8 cellular contexts compared by ENCODE assay signal in the genomic region with DNA sequence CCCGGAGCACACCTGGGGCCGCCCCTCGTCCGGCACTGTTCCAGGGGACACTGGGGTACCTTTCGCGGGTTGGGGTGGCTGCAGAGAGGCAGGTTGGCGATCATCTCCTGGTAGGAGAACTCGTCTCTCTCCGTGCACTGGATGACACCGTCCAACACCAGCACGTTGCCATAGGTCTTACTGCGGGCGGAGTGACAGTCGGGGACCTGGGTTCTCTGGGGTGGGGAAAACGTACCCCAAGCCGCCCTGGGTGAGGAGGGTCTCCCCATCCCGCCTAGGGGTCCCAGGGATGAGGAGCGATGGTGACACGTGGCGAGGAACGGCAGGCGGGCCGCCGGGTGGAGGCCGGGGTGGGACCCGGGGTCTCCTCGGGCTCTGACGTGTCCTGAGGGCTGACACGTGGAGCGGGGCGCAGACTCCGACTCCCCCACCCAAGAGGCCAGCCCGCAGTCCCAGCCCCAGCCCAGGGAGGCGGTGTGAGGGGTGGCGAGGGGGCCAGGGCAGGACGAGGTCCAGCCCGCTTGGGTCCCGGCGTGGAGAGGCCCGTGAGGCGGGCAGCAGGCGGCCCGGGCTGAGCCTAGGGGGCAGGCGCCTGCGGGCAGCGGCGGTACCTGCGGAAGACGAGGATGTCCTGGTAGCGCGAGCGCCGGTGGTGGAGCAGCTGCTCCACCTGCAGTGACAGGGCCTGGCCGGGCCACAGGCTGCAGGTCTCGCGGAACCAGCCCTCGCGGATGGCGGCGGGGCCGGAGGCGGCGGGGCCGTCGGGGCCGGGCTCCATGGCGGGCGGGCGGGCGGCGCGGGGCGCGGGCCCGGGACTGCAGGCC. TPM values are rescaled to one million over a fixed set of nuclear protein-coding genes. Genes with fewer than 3 reads are reported as not detected.
DNase-seq lines count a peak whose midpoint lies in the region; ATAC-seq and TF ChIP-seq lines count a peak whose summit lies in the region.

No MANE protein-coding gene starts in this region.

- no peaks in the 10 kb centered on the region; the same call in 1 of the 2 replicates for H3K27me3 Mint-ChIP-seq in HFFc6 (ENCODE audit: insufficient read depth)
- H3K27me3 Mint-ChIP-seq in dendritic cell treated with granulocyte-macrophage colony-stimulating factor and Interleukin-4, amounts not matched to agents 40 ng/mL and 50 ng/mL, for 4 days: no peaks in the 10 kb centered on the region
- no peaks in the 10 kb centered on the region for H3K27me3 Mint-ChIP-seq in naive thymus-derived CD4-positive, alpha-beta T cell

- CTCF ChIA-PET in PC-3 (lab: Charles Lee): interaction anchor here (0.7 to 1.0 kb wide), 2 partner anchors 22 to 234 kb away, joined by 3 to 7 read pairs; no protein-coding TSS in a partner anchor
- CTCF ChIA-PET in naive thymus-derived CD4-positive, alpha-beta T cell (lab: Charles Lee): interaction anchor here (2.3 kb wide), 1 partner anchor 21 kb away, joined by 11 read pairs; no protein-coding TSS in a partner anchor

- H3F3A ChIP-seq in PC-3 (ENCODE audit: low read length, unreplicated experiment): no peaks in the 10 kb centered on the region

- H3K4me3 ChIP-seq in PC-3 (ENCODE audit: low read length): peak overlapping the region; percentile 100
- peak overlapping the region; percentile 65 for H3K4me3 ChIP-seq in naive thymus-derived CD4-positive, alpha-beta T cell (ENCODE audit: low read length)

- H3K79me2 ChIP-seq in PC-3 (ENCODE audit: low read length): peaks cover 53% of the 10 kb centered on the region

- H4K20me1 ChIP-seq in PC-3 (ENCODE audit: low read length): no peaks in the 10 kb centered on the region

- H3K4me1 ChIP-seq in PC-3 (ENCODE audit: insufficient read depth, low read length): peaks cover 16% of the 10 kb centered on the region; the same call in 1 of the 2 replicates
- H3K4me1 ChIP-seq in naive thymus-derived CD4-positive, alpha-beta T cell (ENCODE audit: control insufficient read depth in 2 of 2, insufficient read depth in 2 of 2, low read length in 2 of 2): peaks cover 5 to 19% of the 10 kb centered on the region in 2 donors

- H3K9me2 ChIP-seq in PC-3 (replicated peaks; ENCODE audit: low read length): no peaks in the 10 kb centered on the region

- peak overlapping the region; percentile 74 for H3K27ac Mint-ChIP-seq in HFFc6
- H3K27ac Mint-ChIP-seq in dendritic cell treated with granulocyte-macrophage colony-stimulating factor and Interleukin-4, amounts not matched to agents 40 ng/mL and 50 ng/mL, for 4 days: peak overlapping the region; percentile 92
- H3K27ac Mint-ChIP-seq in naive thymus-derived CD4-positive, alpha-beta T cell: peak overlapping the region; percentile 72 to 95 (median 82)

- H2AFZ ChIP-seq in PC-3 (ENCODE audit: low read length): peak overlapping the region; percentile 61

- H3K4me3 Mint-ChIP-seq in HFFc6: peak overlapping the region; percentile 94
- H3K4me3 Mint-ChIP-seq in dendritic cell treated with granulocyte-macrophage colony-stimulating factor and Interleukin-4, amounts not matched to agents 40 ng/mL and 50 ng/mL, for 4 days: peak overlapping the region; percentile 97
- H3K4me3 Mint-ChIP-seq in naive thymus-derived CD4-positive, alpha-beta T cell: peak overlapping the region; percentile 85 to 98 (median 93)

- peaks cover 21% of the 10 kb centered on the region for H3K36me3 ChIP-seq in PC-3 (ENCODE audit: low read depth, low read length)
- H3K36me3 ChIP-seq in naive thymus-derived CD4-positive, alpha-beta T cell (ENCODE audit: control insufficient read depth in 2 of 3, insufficient read depth in 3 of 3, low read length in 3 of 3): peaks cover 0 to 20% (median 5%) of the 10 kb centered on the region in 3 experiments

- ATAC-seq in PC-3: peak; percentile 3
- peak; percentile 25 for ATAC-seq in naive thymus-derived CD4-positive, alpha-beta T cell

- peak overlapping the region; percentile 12; the same call in 1 of the 2 replicates for H3K27ac ChIP-seq in PC-3 (ENCODE audit: low read length)
- H3K27ac ChIP-seq in naive thymus-derived CD4-positive, alpha-beta T cell (ENCODE audit: low read depth, low read length): peak overlapping the region; percentile 83

- peak overlapping the region; percentile 99 for H3K4me2 ChIP-seq in PC-3 (ENCODE audit: low read length)

- intact Hi-C loops in PC-3 (cut with micrococcal nuclease): no loop called here
- intact Hi-C loops in dendritic cell treated with granulocyte-macrophage colony-stimulating factor and Interleukin-4, amounts not matched to agents 40 ng/mL and 50 ng/mL, for 4 days (cut with micrococcal nuclease): no loop called here
- intact Hi-C loops in naive thymus-derived CD4-positive, alpha-beta T cell (cut with micrococcal nuclease): no loop called here

- H3K4me1 Mint-ChIP-seq in HFFc6 (ENCODE audit: low read depth): peaks cover 18% of the 10 kb centered on the region
- H3K4me1 Mint-ChIP-seq in dendritic cell treated with granulocyte-macrophage colony-stimulating factor and Interleukin-4, amounts not matched to agents 40 ng/mL and 50 ng/mL, for 4 days (ENCODE audit: low read depth): peaks cover 23% of the 10 kb centered on the region
- peaks cover 6 to 37% (median 24%) of the 10 kb centered on the region in 7 donors for H3K4me1 Mint-ChIP-seq in naive thymus-derived CD4-positive, alpha-beta T cell

- POLR2A ChIA-PET in PC-3 (lab: Charles Lee; ENCODE audit: unreplicated experiment): interaction anchor here (0.5 to 1.0 kb wide), 6 partner anchors 21 to 823 kb away, joined by 3 to 15 read pairs (median 3); no protein-coding TSS in a partner anchor
- POLR2A ChIA-PET in naive thymus-derived CD4-positive, alpha-beta T cell (lab: Charles Lee): interaction anchor here (1.0 to 2.9 kb wide), 4 partner anchors 28 to 47 kb away, joined by 3 to 12 read pairs (median 5); a partner anchor contains a TSS

- peak overlapping the region; percentile 99 for H3K9ac ChIP-seq in PC-3 (ENCODE audit: low read length)

- no peaks in the 10 kb centered on the region for H3K9me3 Mint-ChIP-seq in HFFc6
- H3K9me3 Mint-ChIP-seq in dendritic cell treated with granulocyte-macrophage colony-stimulating factor and Interleukin-4, amounts not matched to agents 40 ng/mL and 50 ng/mL, for 4 days: no peaks in the 10 kb centered on the region
- no peaks in the 10 kb centered on the region for H3K9me3 Mint-ChIP-seq in naive thymus-derived CD4-positive, alpha-beta T cell

- TF ChIP-seq CTCF in HFFc6 (IDR thresholded peaks at IDR 0.05) (no peak), PC-3 (conservative IDR thresholded peaks at IDR 0.05; ENCODE audit: low read depth, low read length) (no peak)

- H3K9me3 ChIP-seq in PC-3 (ENCODE audit: low read length): no peaks in the 10 kb centered on the region
- no peaks in the 10 kb centered on the region for H3K9me3 ChIP-seq in naive thymus-derived CD4-positive, alpha-beta T cell (ENCODE audit: control insufficient read depth in 2 of 3, low read length in 3 of 3)

- no TSS peak for BruUV-seq in PC-3 (replicated peaks; lab: Mats Ljungman, UMichigan)

- peaks cover 22% of the 10 kb centered on the region for H3K36me3 Mint-ChIP-seq in HFFc6 (ENCODE audit: low read depth)
- H3K36me3 Mint-ChIP-seq in dendritic cell treated with granulocyte-macrophage colony-stimulating factor and Interleukin-4, amounts not matched to agents 40 ng/mL and 50 ng/mL, for 4 days (ENCODE audit: low read depth): peaks cover 78% of the 10 kb centered on the region
- H3K36me3 Mint-ChIP-seq in naive thymus-derived CD4-positive, alpha-beta T cell: peaks cover 0 to 12% (median 0%) of the 10 kb centered on the region in 5 donors

- DNase-seq in NCI-H1092 (lab: John Stamatoyannopoulos, UW) (peak; percentile 31), NCI-H1092 treated with DMSO at 0.1 percent for 48 hours (lab: John Stamatoyannopoulos, UW) (no peak), HFFc6 (no peak), PC-3 (no peak), dedifferentiated amniotic fluid mesenchymal stem cell (ENCODE audit: extremely low spot score) (no peak), Ammon's horn (ENCODE audit: low spot score) (no peak)
- peak in 3 of 9 donors; percentile 11 to 35 (median 13) for DNase-seq in naive thymus-derived CD4-positive, alpha-beta T cell

- no peaks in the 10 kb centered on the region for H3K27me3 ChIP-seq in PC-3 (ENCODE audit: low read length)
- H3K27me3 ChIP-seq in naive thymus-derived CD4-positive, alpha-beta T cell (ENCODE audit: control insufficient read depth in 2 of 2, insufficient read depth in 2 of 2, low read length in 2 of 2): no peaks in the 10 kb centered on the region

RNA-seq across cellular contexts. Expression of a gene that starts 0.4 kb away (rescaled TPM):
- total RNA-seq in HFFc6 (2021; fragmentation: NEBNext Ultra II Directional; extraction: Animal tissue kit (Norgen Biotek cat#: 25700)): 100 to 1,000 TPM; 262 to 308 (median 295) TPM
- 151 and 290 TPM in 2 replicates for total RNA-seq in PC-3 (2014; rRNA removed)
- total RNA-seq in naive thymus-derived CD4-positive, alpha-beta T cell: 100 to 1,000 TPM in 1 of 5 experiments, 10 to 100 TPM in 4; 30.9 to 116 (median 44.1) TPM
- 100 to 1,000 TPM in 1 of 2 donors, 10 to 100 TPM in 1; 75.6 to 128 TPM for polyA plus RNA-seq in naive thymus-derived CD4-positive, alpha-beta T cell

RNA-seq across cellular contexts. Expression of a gene that starts 12.3 kb away (rescaled TPM):
- total RNA-seq in HFFc6 (2021; fragmentation: NEBNext Ultra II Directional; extraction: Animal tissue kit (Norgen Biotek cat#: 25700)): under 1 TPM in 1 of 6 experiments, not detected in 5; 0.12 TPM
- 0.26 and 0.92 TPM in 2 replicates for total RNA-seq in PC-3 (2014; rRNA removed)
- under 1 TPM in 1 of 5 experiments, not detected in 4; 0.72 TPM for total RNA-seq in naive thymus-derived CD4-positive, alpha-beta T cell
- polyA plus RNA-seq in naive thymus-derived CD4-positive, alpha-beta T cell: under 1 TPM in 1 of 2 donors, not detected in 1; 0.13 TPM

RNA-seq across cellular contexts. Expression of a gene that starts 40.3 kb away (rescaled TPM):
- total RNA-seq in HFFc6 (2021; fragmentation: NEBNext Ultra II Directional; extraction: Animal tissue kit (Norgen Biotek cat#: 25700)): 10 to 100 TPM; 40.1 to 49.4 (median 47.5) TPM
- total RNA-seq in PC-3 (2014; rRNA removed): 95.9 and 96.3 TPM in 2 replicates
- total RNA-seq in naive thymus-derived CD4-positive, alpha-beta T cell: 10 to 100 TPM; 72.0 to 83.4 (median 80.9) TPM
- polyA plus RNA-seq in naive thymus-derived CD4-positive, alpha-beta T cell: 10 to 100 TPM; 33.9 to 55.1 TPM

RNA-seq across cellular contexts. Expression of a gene that starts 46.9 kb away (rescaled TPM):
- 100 to 1,000 TPM; 133 to 178 (median 171) TPM for total RNA-seq in HFFc6 (2021; fragmentation: NEBNext Ultra II Directional; extraction: Animal tissue kit (Norgen Biotek cat#: 25700))
- 78.5 and 102 TPM in 2 replicates for total RNA-seq in PC-3 (2014; rRNA removed)
- total RNA-seq in naive thymus-derived CD4-positive, alpha-beta T cell: 100 to 1,000 TPM; 114 to 196 (median 174) TPM
- polyA plus RNA-seq in naive thymus-derived CD4-positive, alpha-beta T cell: 10 to 100 TPM; 55.0 to 80.4 TPM
